In genomic region chr5:88660947-88661869, GRCh38 we compare ENCODE assay signal across 8 cellular contexts.
DNase-seq lines count a peak whose midpoint lies in the region; ATAC-seq and FAIRE-seq lines count a peak whose summit lies in the region.

No MANE protein-coding gene starts in this region.

- H3K27ac Mint-ChIP-seq in activated naive CD8-positive, alpha-beta T cell treated with anti-CD3 and anti-CD28 coated beads, Interleukin-2, amount 10 ng/mL, durations not matched to agents 7 days and 5 days: no peak overlapping the region

- DNase-seq in DMS79 (lab: John Stamatoyannopoulos, UW) (peak; percentile 74), NCI-H446 treated with DMSO at 0.1 percent for 48 hours (lab: John Stamatoyannopoulos, UW) (peak; percentile 98), left ventricle myocardium superior (peak; percentile 43), retina (peak; percentile 99), small intestine (no peak)
- DNase-seq in activated naive CD8-positive, alpha-beta T cell treated with anti-CD3 and anti-CD28 coated beads, Interleukin-2, amount 10 ng/mL, durations not matched to agents 7 days and 5 days: peak; percentile 61

- no peak overlapping the region for H3K27ac ChIP-seq in small intestine (ENCODE audit: low read depth in 1 of 2, low read length in 1 of 2)

- peak overlapping the region; percentile 60 for H3K4me3 Mint-ChIP-seq in activated naive CD8-positive, alpha-beta T cell treated with anti-CD3 and anti-CD28 coated beads, Interleukin-2, amount 10 ng/mL, durations not matched to agents 7 days and 5 days

- peaks cover 17% of the 10 kb centered on the region for H3K4me1 Mint-ChIP-seq in activated naive CD8-positive, alpha-beta T cell treated with anti-CD3 and anti-CD28 coated beads, Interleukin-2, amount 10 ng/mL, durations not matched to agents 7 days and 5 days

- no peaks in the 10 kb centered on the region for H3K4me1 ChIP-seq in small intestine (ENCODE audit: control insufficient read depth in 2 of 2, insufficient read depth in 1 of 2, low read depth in 1 of 2, low read length in 1 of 2)

- WGBS in small intestine, 3 donors: 1% methylated on average over 43 to 53 of the region's 53 CpGs

- peaks cover 11 to 25% of the 10 kb centered on the region in 2 donors for H3K27me3 ChIP-seq in small intestine (ENCODE audit: control insufficient read depth in 2 of 2, insufficient read depth in 2 of 2, low read length in 2 of 2)

- H3K9me3 ChIP-seq in small intestine (ENCODE audit: control insufficient read depth, low read depth): peaks cover 1% of the 10 kb centered on the region

- H3K27me3 Mint-ChIP-seq in activated naive CD8-positive, alpha-beta T cell treated with anti-CD3 and anti-CD28 coated beads, Interleukin-2, amount 10 ng/mL, durations not matched to agents 7 days and 5 days: peaks cover 85% of the 10 kb centered on the region

- no peak for FAIRE-seq in small intestine (lab: Jason Lieb, UNC)

- peaks cover 2% of the 10 kb centered on the region for H3K36me3 Mint-ChIP-seq in activated naive CD8-positive, alpha-beta T cell treated with anti-CD3 and anti-CD28 coated beads, Interleukin-2, amount 10 ng/mL, durations not matched to agents 7 days and 5 days

- H3K9me3 Mint-ChIP-seq in activated naive CD8-positive, alpha-beta T cell treated with anti-CD3 and anti-CD28 coated beads, Interleukin-2, amount 10 ng/mL, durations not matched to agents 7 days and 5 days: peaks cover 2% of the 10 kb centered on the region

- ATAC-seq in GM19438 (IDR thresholded peaks at IDR 0.05; ENCODE audit: low read depth, unreplicated experiment): peak; percentile 85
- ATAC-seq in HG03432 (IDR thresholded peaks at IDR 0.05; ENCODE audit: unreplicated experiment): peak; percentile 81
- ATAC-seq in activated naive CD8-positive, alpha-beta T cell treated with anti-CD3 and anti-CD28 coated beads, Interleukin-2, amount 10 ng/mL, durations not matched to agents 7 days and 5 days (ENCODE audit: low read depth): peak; percentile 68
- ATAC-seq in left ventricle myocardium superior: peak; percentile 70

- intact Hi-C loops in left ventricle myocardium superior (cut with micrococcal nuclease): no loop called here

- H3K36me3 ChIP-seq in small intestine (ENCODE audit: control insufficient read depth in 2 of 2, insufficient read depth in 2 of 2, low read length in 2 of 2): no peaks in the 10 kb centered on the region

- peak overlapping the region in 1 of 2 donors; percentile 36 for H3K4me3 ChIP-seq in small intestine (ENCODE audit: low read depth in 1 of 2, low read length in 2 of 2)

- POLR2A ChIA-PET in activated naive CD8-positive, alpha-beta T cell treated with anti-CD3 and anti-CD28 coated beads, Interleukin-2, amount 10 ng/mL, durations not matched to agents 7 days and 5 days (lab: Charles Lee): no interaction called here
